Comparison of ENCODE assay signal across 16 cellular contexts in the genomic region with DNA sequence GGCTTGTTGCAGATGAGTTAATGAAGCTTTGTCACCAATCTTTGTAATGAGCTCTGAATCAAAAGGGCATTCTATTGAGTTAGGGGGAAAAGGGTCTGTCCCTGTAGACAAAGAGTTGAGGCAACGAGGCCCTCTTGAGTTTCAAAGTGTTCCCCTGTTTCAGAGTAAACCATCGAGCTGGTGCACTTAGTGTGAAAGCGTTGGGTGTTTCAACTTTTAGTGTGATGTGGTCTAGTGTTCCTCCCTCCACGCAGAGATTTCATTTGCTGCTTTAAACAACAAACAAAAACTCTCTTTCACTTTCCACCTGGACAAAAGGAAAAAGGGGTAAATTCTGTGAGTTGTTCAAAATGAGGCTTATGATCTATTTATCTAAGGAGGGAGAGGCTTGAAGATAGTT. TPM values are rescaled to one million over a fixed set of nuclear protein-coding genes. Genes with fewer than 3 reads are reported as not detected.
DNase-seq lines count a peak whose midpoint lies in the region; TF ChIP-seq lines count a peak whose summit lies in the region.
"Had no signal": no experiment of that assay in that cellular context is flagged by ENCODE, and none has a peak within 500 bp of the region (broad histone marks: within the 10 kb centered on the region; RNA-seq: fewer than 3 reads in every experiment).

No MANE protein-coding gene starts in this region.

- peaks cover 15% of the 10 kb centered on the region for H3K4me1 Mint-ChIP-seq in activated naive CD4-positive, alpha-beta T cell treated with anti-CD3 and anti-CD28 coated beads, Interleukin-2, amount 10 ng/mL, durations not matched to agents 7 days and 5 days
- H3K4me1 Mint-ChIP-seq in T-helper 1 cell treated with Interleukin-12 subunit alpha and Interleukin-12 subunit beta and Interleukin-4 antibody, amounts not matched to agents 30 μg/mL and 1 μg/mL, for 36 hours (ENCODE audit: low read depth), result peaks cover 11% of the 10 kb centered on the region
- H3K4me1 Mint-ChIP-seq in activated T-helper 1 cell treated with anti-CD3 and anti-CD28 coated beads, Interleukin-12 subunit alpha, Interleukin-12 subunit beta, Interleukin-2, Interleukin-4 antibody, amounts not matched to agents 30 ng/mL and 10 ng/mL and 1 ng/mL, durations not matched to agents 14 hours and 24 hours and 36 hours (ENCODE audit: low read depth), result peaks cover 15% of the 10 kb centered on the region
- H3K4me1 Mint-ChIP-seq: B cell had no signal

- H3K27me3 ChIP-seq in thymus (ENCODE audit: control insufficient read depth, insufficient read depth), result no peaks in the 10 kb centered on the region
- H3K27me3 ChIP-seq in WERI-Rb-1 (ENCODE audit: insufficient read depth, low read depth, severe bottlenecking), result no peaks in the 10 kb centered on the region
- H3K27me3 ChIP-seq: BLaER1 treated with 17β-estradiol and CSF1 and Interleukin-3, amounts not matched to agents 10 nM and 100 nM had no signal

- 8% methylated on average over 4 of the region's 4 CpGs for WGBS in thymus

- no peak overlapping the region for H3K4me3 Mint-ChIP-seq in activated naive CD4-positive, alpha-beta T cell treated with anti-CD3 and anti-CD28 coated beads, Interleukin-2, amount 10 ng/mL, durations not matched to agents 7 days and 5 days
- peak overlapping the region; percentile 27 for H3K4me3 Mint-ChIP-seq in T-helper 1 cell treated with Interleukin-12 subunit alpha and Interleukin-12 subunit beta and Interleukin-4 antibody, amounts not matched to agents 30 μg/mL and 1 μg/mL, for 36 hours
- H3K4me3 Mint-ChIP-seq in activated T-helper 1 cell treated with anti-CD3 and anti-CD28 coated beads, Interleukin-12 subunit alpha, Interleukin-12 subunit beta, Interleukin-2, Interleukin-4 antibody, amounts not matched to agents 30 ng/mL and 10 ng/mL and 1 ng/mL, durations not matched to agents 14 hours and 24 hours and 36 hours, result no peak overlapping the region
- H3K4me3 Mint-ChIP-seq: B cell; CD8-positive, alpha-beta T cell; HFFc6 had no signal

- H3K27me3 Mint-ChIP-seq in activated naive CD4-positive, alpha-beta T cell treated with anti-CD3 and anti-CD28 coated beads, Interleukin-2, amount 10 ng/mL, durations not matched to agents 7 days and 5 days, result peaks cover 13% of the 10 kb centered on the region
- H3K27me3 Mint-ChIP-seq in T-helper 1 cell treated with Interleukin-12 subunit alpha and Interleukin-12 subunit beta and Interleukin-4 antibody, amounts not matched to agents 30 μg/mL and 1 μg/mL, for 36 hours (ENCODE audit: low read depth), result peaks cover 12% of the 10 kb centered on the region
- H3K27me3 Mint-ChIP-seq in activated T-helper 1 cell treated with anti-CD3 and anti-CD28 coated beads, Interleukin-12 subunit alpha, Interleukin-12 subunit beta, Interleukin-2, Interleukin-4 antibody, amounts not matched to agents 30 ng/mL and 10 ng/mL and 1 ng/mL, durations not matched to agents 14 hours and 24 hours and 36 hours (ENCODE audit: insufficient read depth), result peaks cover 11% of the 10 kb centered on the region

- no peaks in the 10 kb centered on the region for H3K9me3 Mint-ChIP-seq in activated naive CD4-positive, alpha-beta T cell treated with anti-CD3 and anti-CD28 coated beads, Interleukin-2, amount 10 ng/mL, durations not matched to agents 7 days and 5 days
- H3K9me3 Mint-ChIP-seq in T-helper 1 cell treated with Interleukin-12 subunit alpha and Interleukin-12 subunit beta and Interleukin-4 antibody, amounts not matched to agents 30 μg/mL and 1 μg/mL, for 36 hours, result peaks cover 16% of the 10 kb centered on the region
- H3K9me3 Mint-ChIP-seq in activated T-helper 1 cell treated with anti-CD3 and anti-CD28 coated beads, Interleukin-12 subunit alpha, Interleukin-12 subunit beta, Interleukin-2, Interleukin-4 antibody, amounts not matched to agents 30 ng/mL and 10 ng/mL and 1 ng/mL, durations not matched to agents 14 hours and 24 hours and 36 hours, result peaks cover 26% of the 10 kb centered on the region

- H3K27ac Mint-ChIP-seq in activated naive CD4-positive, alpha-beta T cell treated with anti-CD3 and anti-CD28 coated beads, Interleukin-2, amount 10 ng/mL, durations not matched to agents 7 days and 5 days, result peak overlapping the region; percentile 67
- peak overlapping the region; percentile 46 for H3K27ac Mint-ChIP-seq in T-helper 1 cell treated with Interleukin-12 subunit alpha and Interleukin-12 subunit beta and Interleukin-4 antibody, amounts not matched to agents 30 μg/mL and 1 μg/mL, for 36 hours
- peak overlapping the region; percentile 32 for H3K27ac Mint-ChIP-seq in activated T-helper 1 cell treated with anti-CD3 and anti-CD28 coated beads, Interleukin-12 subunit alpha, Interleukin-12 subunit beta, Interleukin-2, Interleukin-4 antibody, amounts not matched to agents 30 ng/mL and 10 ng/mL and 1 ng/mL, durations not matched to agents 14 hours and 24 hours and 36 hours
- H3K27ac Mint-ChIP-seq: B cell; CD8-positive, alpha-beta T cell; HFFc6 had no signal

- no peaks in the 10 kb centered on the region for H3K36me3 ChIP-seq in thymus (ENCODE audit: control insufficient read depth, insufficient read depth)
- H3K36me3 ChIP-seq in WERI-Rb-1, result no peaks in the 10 kb centered on the region

- H3K36me3 Mint-ChIP-seq in activated naive CD4-positive, alpha-beta T cell treated with anti-CD3 and anti-CD28 coated beads, Interleukin-2, amount 10 ng/mL, durations not matched to agents 7 days and 5 days, result peaks cover 1% of the 10 kb centered on the region
- no peaks in the 10 kb centered on the region for H3K36me3 Mint-ChIP-seq in T-helper 1 cell treated with Interleukin-12 subunit alpha and Interleukin-12 subunit beta and Interleukin-4 antibody, amounts not matched to agents 30 μg/mL and 1 μg/mL, for 36 hours (ENCODE audit: low read depth)
- H3K36me3 Mint-ChIP-seq in activated T-helper 1 cell treated with anti-CD3 and anti-CD28 coated beads, Interleukin-12 subunit alpha, Interleukin-12 subunit beta, Interleukin-2, Interleukin-4 antibody, amounts not matched to agents 30 ng/mL and 10 ng/mL and 1 ng/mL, durations not matched to agents 14 hours and 24 hours and 36 hours (ENCODE audit: low read depth), result peaks cover 2% of the 10 kb centered on the region
- H3K36me3 Mint-ChIP-seq: CD8-positive, alpha-beta T cell had no signal

- peak overlapping the region; percentile 33 for H3K27ac ChIP-seq in thymus (ENCODE audit: low read depth)
- no peak overlapping the region for H3K27ac ChIP-seq in WERI-Rb-1
- H3K27ac ChIP-seq: BLaER1 treated with 17β-estradiol and CSF1 and Interleukin-3, amounts not matched to agents 10 nM and 100 nM had no signal

- intact Hi-C loops in activated T-helper 1 cell treated with anti-CD3 and anti-CD28 coated beads, Interleukin-12 subunit alpha, Interleukin-12 subunit beta, Interleukin-2, Interleukin-4 antibody, amounts not matched to agents 30 ng/mL and 10 ng/mL and 1 ng/mL, durations not matched to agents 14 hours and 24 hours and 36 hours (cut with micrococcal nuclease), result no loop called here

- no peak for TF ChIP-seq CTCF in WERI-Rb-1 (IDR thresholded peaks at IDR 0.05; ENCODE audit: low read depth, low read length)

- H3K4me1 ChIP-seq in thymus (ENCODE audit: control insufficient read depth, insufficient read depth, low read length), result peaks cover 4% of the 10 kb centered on the region
- H3K4me1 ChIP-seq: BLaER1 treated with 17β-estradiol and CSF1 and Interleukin-3, amounts not matched to agents 10 nM and 100 nM had no signal

- DNase-seq in activated naive CD4-positive, alpha-beta T cell treated with anti-CD3 and anti-CD28 coated beads, Interleukin-2, amount 10 ng/mL, durations not matched to agents 7 days and 5 days, result peak; percentile 33
- no peak for DNase-seq in activated naive CD4-positive, alpha-beta T cell treated with Interleukin-2 at 50 U/mL for 16 hours
- no peak for DNase-seq in activated T-helper 1 cell treated with anti-CD3 and anti-CD28 coated beads, Interleukin-12 subunit alpha, Interleukin-12 subunit beta, Interleukin-2, Interleukin-4 antibody, amounts not matched to agents 30 ng/mL and 10 ng/mL and 1 ng/mL, durations not matched to agents 14 hours and 24 hours and 36 hours (ENCODE audit: low spot score)
- DNase-seq in GDM1 (lab: John Stamatoyannopoulos, UW) (no peak), WERI-Rb-1 (no peak)
- DNase-seq: Calu3; CD8-positive, alpha-beta T cell; DMS53; GOT3; H7; HFFc6; IMR-90 had no signal

- CTCF ChIA-PET in activated naive CD4-positive, alpha-beta T cell treated with anti-CD3 and anti-CD28 coated beads, Interleukin-2, amount 10 ng/mL, durations not matched to agents 7 days and 5 days (lab: Charles Lee), result interaction anchor here (0.6 kb wide), 1 partner anchor 62 kb away, joined by 4 read pairs; no protein-coding TSS in a partner anchor

- no peak overlapping the region for H3K4me3 ChIP-seq in thymus (ENCODE audit: low read length)
- no peak overlapping the region for H3K4me3 ChIP-seq in WERI-Rb-1 (ENCODE audit: low read depth, low read length)
- H3K4me3 ChIP-seq: BLaER1 treated with 17β-estradiol and CSF1 and Interleukin-3, amounts not matched to agents 10 nM and 100 nM had no signal

- H3K9me3 ChIP-seq in thymus (ENCODE audit: control insufficient read depth), result no peaks in the 10 kb centered on the region
- peaks cover 2% of the 10 kb centered on the region for H3K9me3 ChIP-seq in WERI-Rb-1 (ENCODE audit: severe bottlenecking)

RNA-seq across cellular contexts. Expression of gene PPARG, which starts 42.1 kb away (rescaled TPM):
- 2.3 and 2.5 TPM in 2 replicates for total RNA-seq in activated T-helper 1 cell treated with anti-CD3 and anti-CD28 coated beads, Interleukin-12 subunit alpha, Interleukin-12 subunit beta, Interleukin-2, Interleukin-4 antibody, amounts not matched to agents 30 ng/mL and 10 ng/mL and 1 ng/mL, durations not matched to agents 14 hours and 24 hours and 36 hours
- polyA plus RNA-seq in thymus, result 8.8 TPM
- total RNA-seq: CD8-positive, alpha-beta T cell had no signal
